18 cellular contexts compared by ENCODE assay signal in the genomic region with DNA sequence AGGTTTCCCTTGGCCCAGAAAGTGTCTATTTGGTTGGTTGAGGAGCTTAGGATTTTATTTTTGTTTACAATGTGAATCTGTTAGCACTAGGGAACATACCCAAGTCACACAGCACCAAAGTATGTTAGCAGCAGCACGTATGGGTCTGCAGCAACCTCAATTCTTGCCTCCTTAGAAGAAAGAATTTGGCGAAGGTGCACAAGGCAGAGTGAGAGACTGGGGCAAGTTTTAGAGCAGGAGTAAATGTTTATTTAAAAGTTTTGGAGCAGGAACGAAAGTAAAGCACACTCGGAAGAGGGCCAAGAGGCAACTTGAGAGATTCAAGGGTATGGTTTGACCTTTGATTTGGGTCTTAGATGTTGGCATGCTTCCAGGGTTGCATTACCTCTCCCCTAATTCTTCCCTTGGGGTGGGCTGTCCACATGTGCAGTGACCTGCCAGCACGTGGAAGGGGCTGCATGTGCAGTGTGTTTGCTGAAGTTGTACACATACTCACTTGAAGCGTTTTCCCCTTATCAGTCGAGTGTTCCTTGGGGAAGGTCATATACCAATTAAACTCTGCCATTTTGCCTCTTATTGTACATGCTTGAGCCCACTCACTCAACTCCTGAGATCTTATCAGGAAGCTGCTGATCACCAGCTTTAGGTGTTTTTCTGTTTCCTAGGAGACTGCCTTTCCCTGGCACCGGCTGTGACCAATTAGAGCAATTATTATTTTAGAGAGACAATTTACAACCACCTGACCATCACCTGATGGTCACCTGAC.
A peak's percentile ranks its signal among the peaks of the same experiment; 100 is the strongest.
DNase-seq lines count a peak whose midpoint lies in the region; ATAC-seq and TF ChIP-seq lines count a peak whose summit lies in the region.
"Had no signal": no experiment of that assay in that cellular context is flagged by ENCODE, and none has a peak within 500 bp of the region (broad histone marks: within the 10 kb centered on the region; RNA-seq: fewer than 3 reads in every experiment).

No MANE protein-coding gene starts in this region.

- intact Hi-C loops in activated CD4-positive, alpha-beta T cell treated with anti-CD3 and anti-CD28 coated beads, Interleukin-2, amount 10 ng/mL, durations not matched to agents 24 days and 14 days (cut with micrococcal nuclease), result no loop called here

- H3K9me3 ChIP-seq in hepatocyte (ENCODE audit: low read depth), result no peaks in the 10 kb centered on the region
- H3K9me3 ChIP-seq: SJCRH30 had no signal

- H3K4me1 Mint-ChIP-seq in activated CD4-positive, alpha-beta T cell treated with anti-CD3 and anti-CD28 coated beads, Interleukin-2, amount 10 ng/mL, durations not matched to agents 24 days and 14 days, result no peaks in the 10 kb centered on the region

- H3K27me3 Mint-ChIP-seq in activated CD4-positive, alpha-beta T cell treated with anti-CD3 and anti-CD28 coated beads, Interleukin-2, amount 10 ng/mL, durations not matched to agents 24 days and 14 days, result peaks cover 29% of the 10 kb centered on the region

- H3K4me3 ChIP-seq in hepatocyte, result no peak overlapping the region
- H3K4me3 ChIP-seq: A549, SJCRH30 had no signal

- H3K27me3 ChIP-seq in hepatocyte, result no peaks in the 10 kb centered on the region

- 49% methylated on average over 8 of the region's 8 CpGs for WGBS in hepatocyte (ENCODE audit: low lambda C conversion rate, missing lambda C conversion rate)

- no peaks in the 10 kb centered on the region for H3K9me3 Mint-ChIP-seq in activated CD4-positive, alpha-beta T cell treated with anti-CD3 and anti-CD28 coated beads, Interleukin-2, amount 10 ng/mL, durations not matched to agents 24 days and 14 days

- no peak overlapping the region for H3K4me2 ChIP-seq in hepatocyte
- H3K4me2 ChIP-seq: A549 had no signal

- TF ChIP-seq CTCF in hepatocyte (IDR thresholded peaks at IDR 0.05; ENCODE audit: poor library complexity), result no peak

- peak overlapping the region; percentile 74 for H3K27ac ChIP-seq in hepatocyte
- H3K27ac ChIP-seq: A549, C4-2B, HL-60, RWPE1, SJCRH30 had no signal

- H3K79me2 ChIP-seq in hepatocyte, result no peaks in the 10 kb centered on the region

- peak; percentile 52 for DNase-seq in activated CD4-positive, alpha-beta T cell treated with anti-CD3 and anti-CD28 coated beads, Interleukin-2, amount 10 ng/mL, durations not matched to agents 24 days and 14 days
- no peak for DNase-seq in activated CD4-positive, alpha-beta T cell treated with anti-CD3 and anti-CD28 coated beads, Interleukin-2, amount 50 U/mL, for 4 hours
- DNase-seq in NCI-H146 (lab: John Stamatoyannopoulos, UW) (peak; percentile 39), hepatocyte (ENCODE audit: low spot score) (peak; percentile 16), HuH-7.5 (ENCODE audit: low spot score) (no peak)
- DNase-seq: DMS53, GOT3, KG1, NCI-H1092 treated with DMSO at 0.1 percent for 48 hours, NCI-H510A, SJCRH30, SW 1271 had no signal

- H3K4me3 Mint-ChIP-seq in activated CD4-positive, alpha-beta T cell treated with anti-CD3 and anti-CD28 coated beads, Interleukin-2, amount 10 ng/mL, durations not matched to agents 24 days and 14 days, result no peak overlapping the region

- no peaks in the 10 kb centered on the region for H3K36me3 Mint-ChIP-seq in activated CD4-positive, alpha-beta T cell treated with anti-CD3 and anti-CD28 coated beads, Interleukin-2, amount 10 ng/mL, durations not matched to agents 24 days and 14 days (ENCODE audit: low read depth)

- no peak overlapping the region for H2AFZ ChIP-seq in hepatocyte

- no peak overlapping the region for H3K27ac Mint-ChIP-seq in activated CD4-positive, alpha-beta T cell treated with anti-CD3 and anti-CD28 coated beads, Interleukin-2, amount 10 ng/mL, durations not matched to agents 24 days and 14 days

- no peaks in the 10 kb centered on the region for H3K9me2 ChIP-seq in hepatocyte (replicated peaks; ENCODE audit: insufficient read depth)

- no peaks in the 10 kb centered on the region for H3K4me1 ChIP-seq in hepatocyte (ENCODE audit: insufficient read depth)
- H3K4me1 ChIP-seq: A549, SJCRH30 had no signal

- no peaks in the 10 kb centered on the region for H4K20me1 ChIP-seq in hepatocyte (ENCODE audit: insufficient read depth, poor library complexity, severe bottlenecking)

- H3K36me3 ChIP-seq in hepatocyte (replicated peaks; ENCODE audit: insufficient read depth, low read depth), result no peaks in the 10 kb centered on the region

- ATAC-seq in GM21737 (IDR thresholded peaks at IDR 0.05; ENCODE audit: unreplicated experiment), result no peak
- no peak for ATAC-seq in GM19023 (IDR thresholded peaks at IDR 0.05; ENCODE audit: unreplicated experiment)
- ATAC-seq: A549 had no signal

Comparison
In these comparisons a context has a peak if more than half of its experiments do, and no peak if none do; other contexts are left out.
1. DNase-seq: peak in activated CD4-positive, alpha-beta T cell treated with anti-CD3 and anti-CD28 coated beads, Interleukin-2, amount 10 ng/mL, durations not matched to agents 24 days and 14 days (single experiment), NCI-H146 (single experiment) and hepatocyte (single experiment); none in activated CD4-positive, alpha-beta T cell treated with anti-CD3 and anti-CD28 coated beads, Interleukin-2, amount 50 U/mL, for 4 hours (0 of 2) and HuH-7.5 (single experiment).